ENCODE assay signal across 20 cellular contexts in genomic region chr9:130608554-130609122, GRCh38. TPM values are rescaled to one million over a fixed set of nuclear protein-coding genes. Genes with fewer than 3 reads are reported as not detected.
"Had no signal": no experiment of that assay in that cellular context is flagged by ENCODE, and none has a peak within 500 bp of the region (broad histone marks: within the 10 kb centered on the region; RNA-seq: fewer than 3 reads in every experiment).

No MANE protein-coding gene starts in this region.

- H3K9me3 ChIP-seq: adrenal gland, heart right ventricle, suprapubic skin had no signal

- H3K4me3 Mint-ChIP-seq: activated CD4-positive, alpha-beta memory T cell treated with anti-CD3 and anti-CD28 coated beads for 36 hours; activated CD4-positive, alpha-beta T cell treated with anti-CD3 and anti-CD28 coated beads for 36 hours; activated naive CD4-positive, alpha-beta T cell treated with anti-CD3 and anti-CD28 coated beads, Interleukin-2, amount 50 U/mL, for 24 hours; activated T-cell treated with anti-CD3 and anti-CD28 coated beads, Interleukin-2, amount 50 U/mL, for 4 hours; naive thymus-derived CD4-positive, alpha-beta T cell; stimulated activated naive CD8-positive, alpha-beta T cell treated with anti-CD3 and anti-CD28 coated beads, Interleukin-15, Interleukin-2, amounts not matched to agents 100 ng/mL and 50 ng/mL, for 24 hours; type B pancreatic cell had no signal

- ATAC-seq: activated CD4-positive, alpha-beta T cell treated with anti-CD3 and anti-CD28 coated beads for 36 hours; activated T-cell treated with anti-CD3 and anti-CD28 coated beads, Interleukin-2, amount 50 U/mL, for 4 hours; naive thymus-derived CD4-positive, alpha-beta T cell; sciatic nerve had no signal

- H3K4me1 Mint-ChIP-seq: activated CD4-positive, alpha-beta T cell treated with anti-CD3 and anti-CD28 coated beads for 36 hours had no signal

- DNase-seq: activated CD4-positive, alpha-beta memory T cell treated with anti-CD3 and anti-CD28 coated beads for 36 hours; activated CD4-positive, alpha-beta T cell treated with anti-CD3 and anti-CD28 coated beads for 36 hours; activated effector memory CD4-positive, alpha-beta T cell treated with anti-CD3 and anti-CD28 coated beads, Interleukin-2, amount 50 U/mL, for 16 hours; activated T-cell treated with anti-CD3 and anti-CD28 coated beads, Interleukin-2, amount 50 U/mL, for 4 hours; adrenal gland; cortex of kidney; effector CD4-positive, alpha-beta T cell; foreskin melanocyte; heart right ventricle; naive thymus-derived CD4-positive, alpha-beta T cell; nucleus accumbens had no signal

- H3K27me3 ChIP-seq: adrenal gland, heart right ventricle, suprapubic skin had no signal

- H3K9me3 Mint-ChIP-seq: activated CD4-positive, alpha-beta memory T cell treated with anti-CD3 and anti-CD28 coated beads for 36 hours; activated naive CD4-positive, alpha-beta T cell treated with anti-CD3 and anti-CD28 coated beads, Interleukin-2, amount 50 U/mL, for 24 hours; activated T-cell treated with anti-CD3 and anti-CD28 coated beads, Interleukin-2, amount 50 U/mL, for 4 hours; naive thymus-derived CD4-positive, alpha-beta T cell; stimulated activated naive CD8-positive, alpha-beta T cell treated with anti-CD3 and anti-CD28 coated beads, Interleukin-15, Interleukin-2, amounts not matched to agents 100 ng/mL and 50 ng/mL, for 24 hours; type B pancreatic cell had no signal

- H3K27ac Mint-ChIP-seq: activated CD4-positive, alpha-beta memory T cell treated with anti-CD3 and anti-CD28 coated beads for 36 hours; activated CD4-positive, alpha-beta T cell treated with anti-CD3 and anti-CD28 coated beads for 36 hours; activated naive CD4-positive, alpha-beta T cell treated with anti-CD3 and anti-CD28 coated beads, Interleukin-2, amount 50 U/mL, for 24 hours; stimulated activated naive CD8-positive, alpha-beta T cell treated with anti-CD3 and anti-CD28 coated beads, Interleukin-15, Interleukin-2, amounts not matched to agents 100 ng/mL and 50 ng/mL, for 24 hours; type B pancreatic cell had no signal

- H3K4me3 ChIP-seq: adrenal gland, heart right ventricle, SK-N-MC, suprapubic skin had no signal

- H3K27me3 Mint-ChIP-seq: activated CD4-positive, alpha-beta memory T cell treated with anti-CD3 and anti-CD28 coated beads for 36 hours; activated CD4-positive, alpha-beta T cell treated with anti-CD3 and anti-CD28 coated beads for 36 hours; activated naive CD4-positive, alpha-beta T cell treated with anti-CD3 and anti-CD28 coated beads, Interleukin-2, amount 50 U/mL, for 24 hours; naive thymus-derived CD4-positive, alpha-beta T cell; stimulated activated naive CD8-positive, alpha-beta T cell treated with anti-CD3 and anti-CD28 coated beads, Interleukin-15, Interleukin-2, amounts not matched to agents 100 ng/mL and 50 ng/mL, for 24 hours; type B pancreatic cell had no signal

- H3K27ac ChIP-seq: adrenal gland, SK-N-MC, suprapubic skin had no signal

RNA-seq across cellular contexts. Expression of gene PRDM12, which starts 55.8 kb away (rescaled TPM):
- total RNA-seq: fibroblast of lung; heart right ventricle; mononuclear cell; naive thymus-derived CD4-positive, alpha-beta T cell; posterior vena cava; sciatic nerve; suprapubic skin had no signal
- polyA plus RNA-seq: fibroblast of lung had no signal
